Comparison of ENCODE assay signal across 8 cellular contexts in genomic region chr7:32891046-32891799, GRCh38. TPM values are rescaled to one million over a fixed set of nuclear protein-coding genes. Genes with fewer than 3 reads are reported as not detected.
DNase-seq lines count a peak whose midpoint lies in the region; ATAC-seq and TF ChIP-seq lines count a peak whose summit lies in the region.

TSS of gene KBTBD2 (minus strand) at chr7:32891760. CDS start at chr7:32879604, 12,156 bp downstream.

- H3K27me3 ChIP-seq in lower lobe of right lung (ENCODE audit: low read depth) = no peaks in the 10 kb centered on the region

- TF ChIP-seq POLR2A in GM18951 (IDR thresholded peaks at IDR 0.05; ENCODE audit: extremely low read depth, insufficient read depth, insufficient read length) = peak; percentile 79

- peak within 1 kb of the TSS; percentile 64 for H3K4me3 ChIP-seq in lower lobe of right lung

- peak within 1 kb of the TSS; percentile 95 for H3K27ac ChIP-seq in lower lobe of right lung

- no peak for TF ChIP-seq CTCF in lower lobe of right lung (IDR thresholded peaks at IDR 0.05)

- intact Hi-C loops in lower lobe of right lung (cut with DNase I) = no loop called here

- no peaks in the 10 kb centered on the region for H3K9me3 ChIP-seq in lower lobe of right lung

- ATAC-seq in HG03159 (IDR thresholded peaks at IDR 0.05; ENCODE audit: unreplicated experiment) = peak; percentile 56
- ATAC-seq in lower lobe of right lung = peak; percentile 76 to 80

- in situ Hi-C loops in GM18951 (cut with MboI; ENCODE audit: low sequenced_read_pairs, unreplicated experiment) = no loop called here

- H3K36me3 ChIP-seq in lower lobe of right lung = no peaks in the 10 kb centered on the region

- DNase-seq in AML-193 (lab: John Stamatoyannopoulos, UW) = peak; percentile 66 to 76
- DNase-seq in NCI-H526 treated with DMSO at 0.1 percent for 48 hours (lab: John Stamatoyannopoulos, UW) = peak; percentile 82
- DNase-seq in activated CD4-positive, alpha-beta T cell treated with anti-CD3 and anti-CD28 coated beads, Interleukin-2, amount 50 U/mL, for 4 hours = peak; percentile 26 to 29
- DNase-seq in ecto neural progenitor cell (ENCODE audit: low spot score) = peak; percentile 88
- DNase-seq in lower lobe of right lung = peak; percentile 91
- peak; percentile 21 to 57 (median 51) for DNase-seq in stimulated activated CD4-positive, alpha-beta T cell treated with anti-CD3 and anti-CD28 coated beads, TNF-alpha, amount 100 ng/mL, for 1 hour (ENCODE audit: low read depth in 3 of 3, low spot score in 1 of 3)

- peaks cover 53% of the 10 kb centered on the region for H3K4me1 ChIP-seq in lower lobe of right lung

RNA-seq across cellular contexts. Expression of gene KBTBD2, which starts in this region (rescaled TPM):
- 35.1 TPM for total RNA-seq in lower lobe of right lung

Comparison
In these comparisons a context has a peak if more than half of its experiments do, and no peak if none do; other contexts are left out.
1. Peak in every context shown above with its lines: DNase-seq, ATAC-seq, H3K4me3 ChIP-seq and H3K27ac ChIP-seq.
2. DNase-seq: peak in every context shown above with its lines; median percentile 91 in lower lobe of right lung; 88 in ecto neural progenitor cell; 82 in NCI-H526 treated with DMSO at 0.1 percent for 48 hours; 71 in AML-193; 51 in stimulated activated CD4-positive, alpha-beta T cell treated with anti-CD3 and anti-CD28 coated beads, TNF-alpha, amount 100 ng/mL, for 1 hour; 28 in activated CD4-positive, alpha-beta T cell treated with anti-CD3 and anti-CD28 coated beads, Interleukin-2, amount 50 U/mL, for 4 hours.